Comparison of ENCODE assay signal across 1 cellular context in genomic region chr1:22916469-22916817, GRCh38.
TF ChIP-seq lines count a peak whose summit lies in the region.

No MANE protein-coding gene starts in this region.

TF ChIP-seq in SK-N-SH treated with all-trans-retinoic acid at 6 μM for 48 hours, 23 proteins besides CTCF, POLR2A, EP300 and RAD21 (continued from another document):
- no peak for TF ChIP-seq POU6F1 (CRISPR knock-in tag; IDR thresholded peaks at IDR 0.05; ENCODE audit: borderline replicate concordance, low read depth)
